35 cellular contexts compared by ENCODE assay signal in the genomic region with DNA sequence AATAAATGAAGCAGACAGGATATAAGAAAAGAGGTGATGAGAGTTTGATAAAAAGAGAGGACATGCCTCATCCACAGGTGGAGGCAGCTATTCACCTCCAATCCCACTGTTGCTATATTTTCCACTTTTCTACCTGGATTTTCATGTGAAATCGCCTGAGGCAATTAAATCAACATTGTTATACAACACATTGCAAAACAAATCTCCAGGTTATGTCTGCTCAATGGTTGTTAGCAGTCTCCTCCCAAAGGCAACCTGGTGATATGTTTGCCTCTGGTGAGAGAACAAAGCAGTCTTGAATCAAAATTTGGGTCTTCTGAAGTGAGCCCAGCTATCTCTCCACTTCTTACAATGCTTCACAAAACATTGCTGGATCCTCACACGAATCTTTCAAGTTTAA.
"Had no signal": no experiment of that assay in that cellular context is flagged by ENCODE, and none has a peak within 500 bp of the region (broad histone marks: within the 10 kb centered on the region; RNA-seq: fewer than 3 reads in every experiment).

No MANE protein-coding gene starts in this region.

- H3K27ac Mint-ChIP-seq: activated CD4-positive, alpha-beta memory T cell treated with anti-CD3 and anti-CD28 coated beads for 36 hours; activated CD4-positive, alpha-beta T cell treated with anti-CD3 and anti-CD28 coated beads for 36 hours; activated CD4-positive, alpha-beta T cell treated with anti-CD3 and anti-CD28 coated beads, Interleukin-2, amount 10 ng/mL, durations not matched to agents 24 days and 14 days; activated CD8-positive, alpha-beta memory T cell treated with anti-CD3 and anti-CD28 coated beads, Interleukin-2, amount 10 ng/mL, durations not matched to agents 7 days and 5 days; activated CD8-positive, alpha-beta T cell treated with anti-CD3 and anti-CD28 coated beads, Interleukin-2, amount 10 ng/mL, durations not matched to agents 7 days and 5 days; activated naive CD4-positive, alpha-beta T cell treated with anti-CD3 and anti-CD28 coated beads, Interleukin-2, amount 10 ng/mL, durations not matched to agents 7 days and 5 days; activated naive CD4-positive, alpha-beta T cell treated with anti-CD3 and anti-CD28 coated beads, Interleukin-2, amount 50 U/mL, for 72 hours; activated naive CD8-positive, alpha-beta T cell treated with anti-CD3 and anti-CD28 coated beads, Interleukin-2, amount 10 ng/mL, durations not matched to agents 7 days and 5 days; activated T-helper 1 cell treated with anti-CD3 and anti-CD28 coated beads, Interleukin-12 subunit alpha, Interleukin-12 subunit beta, Interleukin-2, Interleukin-4 antibody, amounts not matched to agents 30 ng/mL and 10 ng/mL and 1 ng/mL, durations not matched to agents 14 hours and 24 hours and 36 hours; activated T-helper 2 cell treated with anti-CD3 and anti-CD28 coated beads, Interferon-gamma antibody, Interleukin-2, Interleukin-4, amounts not matched to agents 10 μg/mL and 5 μg/mL and 100 μg/mL, durations not matched to agents 14 hours and 24 hours and 36 hours; brain; dendritic cell treated with granulocyte-macrophage colony-stimulating factor and Interleukin-4, amounts not matched to agents 40 ng/mL and 50 ng/mL, for 4 days; endodermal cell; T-cell; T-helper 17 cell; T-helper 2 cell treated with Interferon-gamma antibody and Interleukin-4, amounts not matched to agents 5 μg/mL and 100 μg/mL, for 36 hours had no signal

- DNase-seq: activated CD4-positive, alpha-beta memory T cell treated with anti-CD3 and anti-CD28 coated beads for 36 hours; activated CD4-positive, alpha-beta T cell treated with anti-CD3 and anti-CD28 coated beads for 36 hours; activated CD4-positive, alpha-beta T cell treated with anti-CD3 and anti-CD28 coated beads, Interleukin-2, amount 10 ng/mL, durations not matched to agents 24 days and 14 days; activated CD4-positive, CD25-positive, alpha-beta regulatory T cell; activated CD4-positive, CD25-positive, alpha-beta regulatory T cell treated with anti-CD3 and anti-CD28 coated beads, Interleukin-2, amount 50 U/mL, for 72 hours; activated CD8-positive, alpha-beta memory T cell treated with anti-CD3 and anti-CD28 coated beads, Interleukin-2, amount 10 ng/mL, durations not matched to agents 7 days and 5 days; activated CD8-positive, alpha-beta memory T cell treated with anti-CD3 and anti-CD28 coated beads, Interleukin-2, amount 50 U/mL, for 4 hours; activated CD8-positive, alpha-beta T cell treated with anti-CD3 and anti-CD28 coated beads, Interleukin-2, amount 10 ng/mL, durations not matched to agents 7 days and 5 days; activated effector memory CD4-positive, alpha-beta T cell treated with anti-CD3 and anti-CD28 coated beads, Interleukin-2, amount 50 U/mL, for 16 hours; activated naive CD4-positive, alpha-beta T cell; activated naive CD4-positive, alpha-beta T cell treated with anti-CD3 and anti-CD28 coated beads, Interleukin-2, amount 10 ng/mL, durations not matched to agents 7 days and 5 days; activated naive CD8-positive, alpha-beta T cell treated with anti-CD3 and anti-CD28 coated beads, Interleukin-2, amount 10 ng/mL, durations not matched to agents 7 days and 5 days; activated T-cell treated with anti-CD3 and anti-CD28 coated beads, Interleukin-2, amount 50 U/mL, for 1 hour; activated T-cell treated with anti-CD3 and anti-CD28 coated beads, Interleukin-2, amount 50 U/mL, for 48 hours; central memory CD4-positive, alpha-beta T cell; cerebellar nuclear complex; dorsolateral prefrontal cortex; effector memory CD4-positive, alpha-beta T cell; endodermal cell; foreskin fibroblast; head of caudate nucleus; T-cell; T-helper 17 cell; T1000; WERI-Rb-1 had no signal

- H3K27me3 ChIP-seq: ascending aorta, breast epithelium, dorsolateral prefrontal cortex had no signal

- H3K4me1 Mint-ChIP-seq: endodermal cell had no signal

- H3K9me3 Mint-ChIP-seq: activated CD4-positive, alpha-beta memory T cell treated with anti-CD3 and anti-CD28 coated beads for 36 hours; activated naive CD4-positive, alpha-beta T cell treated with anti-CD3 and anti-CD28 coated beads, Interleukin-2, amount 10 ng/mL, durations not matched to agents 7 days and 5 days; activated naive CD4-positive, alpha-beta T cell treated with anti-CD3 and anti-CD28 coated beads, Interleukin-2, amount 50 U/mL, for 72 hours; activated naive CD8-positive, alpha-beta T cell treated with anti-CD3 and anti-CD28 coated beads, Interleukin-2, amount 10 ng/mL, durations not matched to agents 7 days and 5 days; activated T-helper 1 cell treated with anti-CD3 and anti-CD28 coated beads, Interleukin-12 subunit alpha, Interleukin-12 subunit beta, Interleukin-2, Interleukin-4 antibody, amounts not matched to agents 30 ng/mL and 10 ng/mL and 1 ng/mL, durations not matched to agents 14 hours and 24 hours and 36 hours; activated T-helper 2 cell treated with anti-CD3 and anti-CD28 coated beads, Interferon-gamma antibody, Interleukin-2, Interleukin-4, amounts not matched to agents 10 μg/mL and 5 μg/mL and 100 μg/mL, durations not matched to agents 14 hours and 24 hours and 36 hours; dendritic cell treated with granulocyte-macrophage colony-stimulating factor and Interleukin-4, amounts not matched to agents 40 ng/mL and 50 ng/mL, for 4 days; endodermal cell; T-cell; T-helper 2 cell treated with Interferon-gamma antibody and Interleukin-4, amounts not matched to agents 5 μg/mL and 100 μg/mL, for 36 hours had no signal

- H3K9me3 ChIP-seq: ascending aorta, breast epithelium had no signal

- H3K4me3 ChIP-seq: ascending aorta, breast epithelium, coronary artery, dorsolateral prefrontal cortex had no signal

- H3K4me1 ChIP-seq: ascending aorta, breast epithelium had no signal

- H3K36me3 ChIP-seq: breast epithelium had no signal

- H3K27me3 Mint-ChIP-seq: activated CD4-positive, alpha-beta T cell treated with anti-CD3 and anti-CD28 coated beads for 36 hours; activated CD4-positive, alpha-beta T cell treated with anti-CD3 and anti-CD28 coated beads, Interleukin-2, amount 10 ng/mL, durations not matched to agents 24 days and 14 days; activated CD8-positive, alpha-beta memory T cell treated with anti-CD3 and anti-CD28 coated beads, Interleukin-2, amount 10 ng/mL, durations not matched to agents 7 days and 5 days; activated naive CD4-positive, alpha-beta T cell treated with anti-CD3 and anti-CD28 coated beads, Interleukin-2, amount 10 ng/mL, durations not matched to agents 7 days and 5 days; activated naive CD8-positive, alpha-beta T cell treated with anti-CD3 and anti-CD28 coated beads, Interleukin-2, amount 10 ng/mL, durations not matched to agents 7 days and 5 days; brain; dendritic cell treated with granulocyte-macrophage colony-stimulating factor and Interleukin-4, amounts not matched to agents 40 ng/mL and 50 ng/mL, for 4 days; T-cell had no signal

- H3K4me3 Mint-ChIP-seq: activated CD4-positive, alpha-beta memory T cell treated with anti-CD3 and anti-CD28 coated beads for 36 hours; activated CD4-positive, alpha-beta T cell treated with anti-CD3 and anti-CD28 coated beads for 36 hours; activated CD4-positive, alpha-beta T cell treated with anti-CD3 and anti-CD28 coated beads, Interleukin-2, amount 10 ng/mL, durations not matched to agents 24 days and 14 days; activated CD8-positive, alpha-beta memory T cell treated with anti-CD3 and anti-CD28 coated beads, Interleukin-2, amount 10 ng/mL, durations not matched to agents 7 days and 5 days; activated CD8-positive, alpha-beta T cell treated with anti-CD3 and anti-CD28 coated beads, Interleukin-2, amount 10 ng/mL, durations not matched to agents 7 days and 5 days; activated naive CD4-positive, alpha-beta T cell treated with anti-CD3 and anti-CD28 coated beads, Interleukin-2, amount 10 ng/mL, durations not matched to agents 7 days and 5 days; activated naive CD8-positive, alpha-beta T cell treated with anti-CD3 and anti-CD28 coated beads, Interleukin-2, amount 10 ng/mL, durations not matched to agents 7 days and 5 days; activated T-helper 1 cell treated with anti-CD3 and anti-CD28 coated beads, Interleukin-12 subunit alpha, Interleukin-12 subunit beta, Interleukin-2, Interleukin-4 antibody, amounts not matched to agents 30 ng/mL and 10 ng/mL and 1 ng/mL, durations not matched to agents 14 hours and 24 hours and 36 hours; brain; dendritic cell treated with granulocyte-macrophage colony-stimulating factor and Interleukin-4, amounts not matched to agents 40 ng/mL and 50 ng/mL, for 4 days; endodermal cell; T-cell; T-helper 17 cell; T-helper 2 cell treated with Interferon-gamma antibody and Interleukin-4, amounts not matched to agents 5 μg/mL and 100 μg/mL, for 36 hours had no signal

- H3K36me3 Mint-ChIP-seq: activated CD4-positive, alpha-beta memory T cell treated with anti-CD3 and anti-CD28 coated beads for 36 hours; activated CD8-positive, alpha-beta memory T cell treated with anti-CD3 and anti-CD28 coated beads, Interleukin-2, amount 10 ng/mL, durations not matched to agents 7 days and 5 days; T-cell had no signal

- H3K27ac ChIP-seq: ascending aorta, breast epithelium, coronary artery, dorsolateral prefrontal cortex, WERI-Rb-1 had no signal

- ATAC-seq: activated CD4-positive, alpha-beta T cell treated with anti-CD3 and anti-CD28 coated beads for 36 hours; activated CD8-positive, alpha-beta memory T cell treated with anti-CD3 and anti-CD28 coated beads, Interleukin-2, amount 10 ng/mL, durations not matched to agents 7 days and 5 days; activated CD8-positive, alpha-beta T cell treated with anti-CD3 and anti-CD28 coated beads, Interleukin-2, amount 10 ng/mL, durations not matched to agents 7 days and 5 days; activated naive CD4-positive, alpha-beta T cell treated with anti-CD3 and anti-CD28 coated beads, Interleukin-2, amount 50 U/mL, for 72 hours; esophagus mucosa; T-cell; T-helper 17 cell had no signal
